In genomic region chr19:30085394-30085793, GRCh38 we compare ENCODE assay signal across 13 cellular contexts.
DNase-seq lines count a peak whose midpoint lies in the region; ATAC-seq, FAIRE-seq and TF ChIP-seq lines count a peak whose summit lies in the region.
"Had no signal": no experiment of that assay in that cellular context is flagged by ENCODE, and none has a peak within 500 bp of the region (broad histone marks: within the 10 kb centered on the region; RNA-seq: fewer than 3 reads in every experiment).

No MANE protein-coding gene starts in this region.

- no peaks in the 10 kb centered on the region for H3K36me3 ChIP-seq in HEK293 (ENCODE audit: control insufficient read depth in 2 of 2, insufficient read depth in 1 of 2, low read length in 2 of 2)
- H3K36me3 ChIP-seq in HepG2 (replicated peaks in 1 of 2; ENCODE audit: control insufficient read depth in 1 of 2, insufficient read depth in 2 of 2, low read length in 2 of 2), result no peaks in the 10 kb centered on the region
- no peaks in the 10 kb centered on the region for H3K36me3 ChIP-seq in ascending aorta
- H3K36me3 ChIP-seq in esophagus squamous epithelium, result no peaks in the 10 kb centered on the region
- H3K36me3 ChIP-seq: tibial artery had no signal

- H2AFZ ChIP-seq in HepG2 (ENCODE audit: low read length), result no peak overlapping the region
- H2AFZ ChIP-seq: PC-9 had no signal

- H3K9me3 ChIP-seq in HEK293 (ENCODE audit: control insufficient read depth, insufficient read depth, low read depth, low read length) (peaks cover 5% of the 10 kb centered on the region; the same call in 1 of the 2 replicates), HepG2 (ENCODE audit: low read length) (no peaks in the 10 kb centered on the region), ascending aorta (no peaks in the 10 kb centered on the region), esophagus squamous epithelium (no peaks in the 10 kb centered on the region)
- H3K9me3 ChIP-seq: tibial artery had no signal

- no peaks in the 10 kb centered on the region for H4K20me1 ChIP-seq in HepG2 (ENCODE audit: insufficient read depth, low read length)

- intact Hi-C loops in HepG2 (cut with micrococcal nuclease; ENCODE audit: unreplicated experiment), result no loop called here
- intact Hi-C loops in ascending aorta (cut with DNase I), result no loop called here
- intact Hi-C loops in esophagus squamous epithelium (cut with DNase I), result no loop called here

- TF ChIP-seq EP300 in HepG2 (IDR thresholded peaks at IDR 0.05; ENCODE audit: low read depth in 2 of 2, low read length in 2 of 2) (no peak), HepG2 (CRISPR knock-in tag; IDR thresholded peaks at IDR 0.05; ENCODE audit: borderline replicate concordance) (no peak)

- H3K27me3 ChIP-seq in HepG2 (ENCODE audit: control insufficient read depth in 1 of 2, insufficient read depth in 2 of 2, low read length in 2 of 2) (peaks cover under 1 to 17% of the 10 kb centered on the region in 2 experiments; a peak in 3 of 5 replicates), ascending aorta (no peaks in the 10 kb centered on the region), esophagus squamous epithelium (peaks cover 0 to 13% (median 0%) of the 10 kb centered on the region in 4 donors)

- no peak for FAIRE-seq in D721Med (lab: Jason Lieb, UNC)
- FAIRE-seq in HepG2 (lab: Jason Lieb, UNC), result no peak

- H3K4me1 ChIP-seq in HEK293 (ENCODE audit: control insufficient read depth, insufficient read depth, low read length) (peaks cover 18% of the 10 kb centered on the region), HepG2 (ENCODE audit: insufficient read depth, low read length) (no peaks in the 10 kb centered on the region), ascending aorta (no peaks in the 10 kb centered on the region), esophagus squamous epithelium (no peaks in the 10 kb centered on the region)
- H3K4me1 ChIP-seq: tibial artery had no signal

- POLR2A ChIA-PET in HEK293 (lab: Yijun Ruan, JAX) (no interaction called here), HepG2 (lab: Yijun Ruan, JAX) (no interaction called here)

- no peak overlapping the region for H3K4me3 ChIP-seq in HEK293 (ENCODE audit: low read depth, low read length)
- no peak overlapping the region for H3K4me3 ChIP-seq in HepG2 (replicated peaks in 1 of 3; ENCODE audit: insufficient read depth in 1 of 3, low read depth in 2 of 3, low read length in 3 of 3)
- no peak overlapping the region for H3K4me3 ChIP-seq in ascending aorta
- H3K4me3 ChIP-seq in esophagus squamous epithelium, result no peak overlapping the region
- H3K4me3 ChIP-seq: PC-9, smooth muscle cell, tibial artery had no signal

- TF ChIP-seq CTCF in D721Med (IDR thresholded peaks at IDR 0.05; ENCODE audit: insufficient read depth, missing control alignments) (peak; percentile 35), HEK293 (tag by site-specific recombination; IDR thresholded peaks at IDR 0.05) (peak; percentile 86), VCaP (conservative IDR thresholded peaks at IDR 0.05) (no peak), HepG2 (CRISPR knock-in tag; IDR thresholded peaks at IDR 0.05) (peak; percentile 21; the same call in 1 of the 2 replicates), ascending aorta (IDR thresholded peaks at IDR 0.05) (no peak), esophagus squamous epithelium (IDR thresholded peaks at IDR 0.05) (no peak)

- BruUV-seq in HepG2 (replicated peaks; lab: Mats Ljungman, UMichigan), result no TSS peak

- CTCF ChIA-PET in HEK293 (lab: Yijun Ruan, JAX) (interaction anchor here (0.6 to 1.9 kb wide), 14 partner anchors 13 to 566 kb away, joined by 3 to 6 read pairs (median 4); no protein-coding TSS in a partner anchor), HepG2 (lab: Yijun Ruan, JAX; ENCODE audit: low intra/inter-chr PET ratio, low total read pairs) (no interaction called here)

- in situ Hi-C loops in HepG2 (cut with HindIII; ENCODE audit: extremely low pct_ligation_motif_present, low pct_unique_long_range_greater_than_20kb), result no loop called here

- ATAC-seq in HepG2 (peak; percentile 73), HG03108 (IDR thresholded peaks at IDR 0.05; ENCODE audit: unreplicated experiment) (no peak)

- no peak overlapping the region for H3K4me2 ChIP-seq in HepG2 (ENCODE audit: low read depth, low read length)
- H3K4me2 ChIP-seq: PC-9, smooth muscle cell had no signal

- TF ChIP-seq RAD21 in HepG2 (CRISPR knock-in tag; IDR thresholded peaks at IDR 0.05), result no peak

- no peak for TF ChIP-seq POLR2A in HepG2 (IDR thresholded peaks at IDR 0.05; ENCODE audit: insufficient read depth in 1 of 2, low read depth in 2 of 2, low read length in 2 of 2)
- TF ChIP-seq POLR2A in esophagus squamous epithelium (IDR thresholded peaks at IDR 0.05), result no peak

- H3K27ac ChIP-seq in HEK293 (ENCODE audit: extremely low read depth, low read depth, low read length), result peak overlapping the region; percentile 47; the same call in 1 of the 2 replicates
- peak overlapping the region; percentile 84 for H3K27ac ChIP-seq in VCaP
- no peak overlapping the region for H3K27ac ChIP-seq in HepG2 (ENCODE audit: extremely low read length, insufficient read depth, low read length)
- no peak overlapping the region for H3K27ac ChIP-seq in ascending aorta
- no peak overlapping the region for H3K27ac ChIP-seq in esophagus squamous epithelium
- H3K27ac ChIP-seq: PC-9, tibial artery had no signal

- H3K79me2 ChIP-seq in HepG2 (ENCODE audit: insufficient read depth, low read length), result no peaks in the 10 kb centered on the region

- H3K9ac ChIP-seq in HepG2 (ENCODE audit: insufficient read depth, low read depth, low read length), result no peak overlapping the region

- DNase-seq in D721Med (ENCODE audit: insufficient read length, low spot score) (no peak), HepG2 (ENCODE audit: low spot score) (peak; percentile 4), ascending aorta (ENCODE audit: low spot score in 2 of 2) (no peak), midbrain (lab: John Stamatoyannopoulos, UW) (no peak), esophagus squamous epithelium (lab: John Stamatoyannopoulos, UW) (no peak)
- DNase-seq: NCI-H2171, PC-9, T-helper 9 cell, tibial artery had no signal

- WGBS in HepG2 (ENCODE audit: low lambda C conversion rate), result 88% methylated on average over 2 of the region's 10 CpGs
- WGBS in esophagus squamous epithelium, 2 donors, result 57 to 65% methylated on average over 2 to 9 of the region's 10 CpGs

TF ChIP-seq in HEK293, 187 proteins besides CTCF, POLR2A, EP300 and RAD21 (continues in another document):
- no peak for TF ChIP-seq ZNF239 (tag by site-specific recombination; IDR thresholded peaks at IDR 0.05)
- TF ChIP-seq ZNF513 (tag by site-specific recombination; IDR thresholded peaks at IDR 0.05), result no peak
- peak; percentile 16 for TF ChIP-seq ZBTB26 (tag by site-specific recombination; optimal IDR thresholded peaks at IDR 0.05)
- TF ChIP-seq ZNF416 (tag by site-specific recombination; IDR thresholded peaks at IDR 0.05), result no peak
- TF ChIP-seq ZBTB17 (tag by site-specific recombination; IDR thresholded peaks at IDR 0.05), result no peak
- peak; percentile 99 for TF ChIP-seq GLIS1 (tag by site-specific recombination; IDR thresholded peaks at IDR 0.05)

TF ChIP-seq in HepG2, 621 proteins besides CTCF, POLR2A, EP300 and RAD21:
- TF ChIP-seq FOXA3 (CRISPR knock-in tag; IDR thresholded peaks at IDR 0.05) (no peak), STAG1 (CRISPR knock-in tag; IDR thresholded peaks at IDR 0.05) (peak; percentile 21; the same call in 1 of the 2 replicates), ELF3 (CRISPR knock-in tag; IDR thresholded peaks at IDR 0.05) (no peak), PLSCR1 (CRISPR knock-in tag; IDR thresholded peaks at IDR 0.05; ENCODE audit: borderline replicate concordance) (no peak)

Comparison
In these comparisons a context has a peak if more than half of its experiments do, and no peak if none do; other contexts are left out.
1. CTCF ChIP-seq: peak in D721Med (single experiment), HEK293 (single experiment) and HepG2 (single experiment); none in VCaP (single experiment), ascending aorta (0 of 3) and esophagus squamous epithelium (0 of 6).
2. H3K27ac ChIP-seq: peak in HEK293 (single experiment) and VCaP (single experiment); none in HepG2 (single experiment), ascending aorta (0 of 2) and esophagus squamous epithelium (0 of 4).